Comparison of ENCODE assay signal across 10 cellular contexts in genomic region chr1:149942207-149942606, GRCh38. TPM values are rescaled to one million over a fixed set of nuclear protein-coding genes. Genes with fewer than 3 reads are reported as not detected.
DNase-seq lines count a peak whose midpoint lies in the region; ATAC-seq and TF ChIP-seq lines count a peak whose summit lies in the region.
"Had no signal": no experiment of that assay in that cellular context is flagged by ENCODE, and none has a peak within 500 bp of the region (broad histone marks: within the 10 kb centered on the region; RNA-seq: fewer than 3 reads in every experiment).

No MANE protein-coding gene starts in this region.

- no TSS peak for BruUV-seq in A673 (replicated peaks; lab: Mats Ljungman, UMichigan)

- H3K4me3 ChIP-seq in A673 (ENCODE audit: low read depth, low read length, poor library complexity, severe bottlenecking): no peak overlapping the region
- no peak overlapping the region for H3K4me3 ChIP-seq in liver (ENCODE audit: low read depth in 1 of 3, low read length in 3 of 3)

- ATAC-seq in GM18511 (IDR thresholded peaks at IDR 0.05; ENCODE audit: unreplicated experiment): no peak

- H3K27ac ChIP-seq in A673 (ENCODE audit: low read depth, low read length, poor library complexity, severe bottlenecking) (no peak overlapping the region), liver (ENCODE audit: low read depth in 1 of 2, low read length in 2 of 2) (no peak overlapping the region)

- TF ChIP-seq RAD21 in liver (IDR thresholded peaks at IDR 0.05): peak; percentile 26 to 35

- DNase-seq in A673 (ENCODE audit: low spot score): peak; percentile 49
- DNase-seq in HuH-7 (ENCODE audit: low spot score): peak; percentile 46
- peak; percentile 73 for DNase-seq in cerebellar cortex (ENCODE audit: low spot score)
- no peak for DNase-seq in central memory CD4-positive, alpha-beta T cell
- DNase-seq in NCI-H1436 (lab: John Stamatoyannopoulos, UW): no peak
- no peak for DNase-seq in activated T-cell treated with anti-CD3 and anti-CD28 coated beads, Interleukin-2, amount 50 U/mL, for 1 hour
- DNase-seq: cortex of kidney, DMS79 had no signal

- CTCF ChIA-PET in A673 (lab: Charles Lee): interaction anchor here (0.7 to 1.1 kb wide), 3 partner anchors 43 to 245 kb away, joined by 3 to 4 read pairs (median 3); partner anchors contain the start of gene BOLA1

- no peaks in the 10 kb centered on the region for H3K9me3 ChIP-seq in A673 (ENCODE audit: low read depth, low read length, poor library complexity, severe bottlenecking)
- no peaks in the 10 kb centered on the region for H3K9me3 ChIP-seq in liver (ENCODE audit: control insufficient read depth in 4 of 4, low read length in 3 of 4)

- WGBS in liver: 58% methylated on average over 5 of the region's 5 CpGs

- POLR2A ChIA-PET in A673 (lab: Charles Lee; ENCODE audit: low non-redundant PET): interaction anchor here (0.7 kb wide), 1 partner anchor 703 kb away, joined by 3 read pairs; no protein-coding TSS in a partner anchor

- intact Hi-C loops in A673 (cut with micrococcal nuclease; ENCODE audit: unreplicated experiment): no loop called here

- peak; percentile 47; the same call in 1 of the 2 replicates for TF ChIP-seq CTCF in A673 (conservative IDR thresholded peaks at IDR 0.05; ENCODE audit: low read depth, low read length)
- TF ChIP-seq CTCF in liver (IDR thresholded peaks at IDR 0.05; ENCODE audit: low read depth, low read length, missing input control): no peak

- H3K36me3 ChIP-seq in A673 (ENCODE audit: insufficient read depth, low read length, poor library complexity, severe bottlenecking) (peaks cover 8% of the 10 kb centered on the region), liver (ENCODE audit: control insufficient read depth in 4 of 4, insufficient read depth in 3 of 4, low read depth in 1 of 4, low read length in 3 of 4) (peaks cover 8 to 25% (median 11%) of the 10 kb centered on the region in 4 donors)

- H3K27me3 ChIP-seq in A673 (replicated peaks; ENCODE audit: insufficient read depth, low read depth, low read length, poor library complexity) (no peaks in the 10 kb centered on the region), liver (ENCODE audit: control insufficient read depth in 4 of 4, insufficient read depth in 4 of 4, low read length in 3 of 4) (no peaks in the 10 kb centered on the region)

- H3K4me1 ChIP-seq in A673 (ENCODE audit: insufficient read depth, low read length, poor library complexity, severe bottlenecking) (peaks cover 21% of the 10 kb centered on the region), liver (ENCODE audit: control insufficient read depth in 4 of 4, insufficient read depth in 4 of 4, low read length in 3 of 4) (peaks cover 0 to 16% (median 4%) of the 10 kb centered on the region in 4 donors)

- H3K9ac ChIP-seq in liver (ENCODE audit: low read depth in 1 of 2, low read length in 2 of 2): no peak overlapping the region

TF ChIP-seq in liver, 16 proteins besides CTCF, POLR2A, EP300 and RAD21:
- no peak for TF ChIP-seq JUND (IDR thresholded peaks at IDR 0.05)
- TF ChIP-seq ATF3 (IDR thresholded peaks at IDR 0.05): no peak
- no peak for TF ChIP-seq TAF1 (conservative IDR thresholded peaks at IDR 0.05)
- TF ChIP-seq YY1 (IDR thresholded peaks at IDR 0.05): no peak
- no peak for TF ChIP-seq NR2F2 (IDR thresholded peaks at IDR 0.05)
- TF ChIP-seq ZBTB33 (IDR thresholded peaks at IDR 0.05): no peak
- no peak for TF ChIP-seq HNF4A (conservative IDR thresholded peaks at IDR 0.05)

RNA-seq across cellular contexts. Expression of gene MTMR11, which starts 5.5 kb away (rescaled TPM):
- total RNA-seq in A673 (2021) (5.6 and 6.5 TPM in 2 replicates), liver (1 to 10 TPM; 1.6 to 1.9 TPM)
- 1 to 10 TPM; 1.5 to 2.1 TPM for polyA plus RNA-seq in liver

RNA-seq across cellular contexts. Expression of gene SF3B4, which starts 14.6 kb away (rescaled TPM):
- total RNA-seq in A673 (2021) (124 and 137 TPM in 2 replicates), liver (10 to 100 TPM in 1 of 2 donors, 1 to 10 TPM in 1; 6.3 to 10.1 TPM)
- 10 to 100 TPM; 15.0 to 16.6 TPM for polyA plus RNA-seq in liver

RNA-seq across cellular contexts. Expression of gene SV2A, which starts 24.6 kb away (rescaled TPM):
- 33.1 and 35.4 TPM in 2 replicates for total RNA-seq in A673 (2021)
- under 1 TPM; 0.25 to 0.51 TPM for total RNA-seq in liver
- polyA plus RNA-seq in liver: under 1 TPM; 0.13 to 0.23 TPM

RNA-seq across cellular contexts. Expression of gene BOLA1, which starts 42.8 kb away (rescaled TPM):
- total RNA-seq in A673 (2021) (15.7 and 18.8 TPM in 2 replicates), liver (10 to 100 TPM; 10.2 to 10.8 TPM)
- 10 to 100 TPM; 12.3 to 22.1 TPM for polyA plus RNA-seq in liver

Comparison
In these comparisons a context has a peak if more than half of its experiments do, and no peak if none do; other contexts are left out.
1. DNase-seq: peak in A673 (single experiment), HuH-7 (single experiment) and cerebellar cortex (single experiment); none in central memory CD4-positive, alpha-beta T cell (single experiment), NCI-H1436 (single experiment) and activated T-cell treated with anti-CD3 and anti-CD28 coated beads, Interleukin-2, amount 50 U/mL, for 1 hour (single experiment).
2. RNA of gene SF3B4, which starts 14.6 kb away (total RNA-seq): 124 to 137 TPM in A673; 6.3 to 10.1 TPM in liver; every median in the first group is over 10 times any median in the second.
3. RNA of gene SV2A, which starts 24.6 kb away (total RNA-seq): 33.1 to 35.4 TPM in A673; 0.25 to 0.51 TPM in liver; every median in the first group is over 10 times any median in the second.